13 cellular contexts compared by ENCODE assay signal in the genomic region with DNA sequence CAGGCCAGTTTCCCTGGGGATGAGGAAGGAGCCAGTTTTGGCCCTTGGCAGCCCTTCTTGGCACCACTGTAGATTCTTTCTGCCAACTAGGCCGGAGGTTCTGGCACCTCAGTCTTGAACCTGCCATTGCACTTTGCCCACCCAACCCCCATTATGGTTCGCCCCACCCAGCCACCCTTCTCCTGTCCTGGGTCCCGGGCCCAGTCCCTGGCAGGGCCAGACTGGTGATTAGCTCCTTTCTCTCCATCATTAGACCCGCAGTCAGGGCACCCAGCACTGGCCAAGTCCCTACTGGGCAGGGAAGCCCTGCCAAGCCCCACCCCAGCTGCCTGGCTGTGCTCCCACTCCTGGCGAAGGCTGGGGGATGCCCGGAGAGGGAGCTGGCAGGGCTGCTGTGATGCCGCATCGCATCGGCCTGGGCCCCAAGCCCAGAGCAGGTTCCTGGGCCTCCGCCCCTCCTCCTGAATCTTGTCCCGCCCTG. TPM values are rescaled to one million over a fixed set of nuclear protein-coding genes. Genes with fewer than 3 reads are reported as not detected.
A peak's percentile ranks its signal among the peaks of the same experiment; 100 is the strongest.
DNase-seq lines count a peak whose midpoint lies in the region; ATAC-seq, FAIRE-seq and TF ChIP-seq lines count a peak whose summit lies in the region.
"Had no signal": no experiment of that assay in that cellular context is flagged by ENCODE, and none has a peak within 500 bp of the region (broad histone marks: within the 10 kb centered on the region; RNA-seq: fewer than 3 reads in every experiment).

No MANE protein-coding gene starts in this region.

- in situ Hi-C loops in gastrocnemius medialis (cut with MboI; ENCODE audit: low sequenced_read_pairs in 4 of 4) = no loop called here

- no peak for TF ChIP-seq POLR2A in gastrocnemius medialis (IDR thresholded peaks at IDR 0.05)

- TF ChIP-seq CTCF in kidney (IDR thresholded peaks at IDR 0.05; ENCODE audit: borderline replicate concordance, extremely low read depth, insufficient read depth) (no peak), gastrocnemius medialis (IDR thresholded peaks at IDR 0.05 in 4 of 5, conservative IDR thresholded peaks at IDR 0.05 in 1 of 5) (no peak)

- intact Hi-C loops in kidney (cut with DNase I) = no loop called here
- intact Hi-C loops in gastrocnemius medialis (cut with DNase I; ENCODE audit: low total_unique reads) = no loop called here

- peak; percentile 57 for DNase-seq in NCI-H2029 (lab: John Stamatoyannopoulos, UW)
- peak; percentile 57 for DNase-seq in cerebellar cortex (ENCODE audit: low spot score)
- peak; percentile 68 for DNase-seq in kidney
- DNase-seq in gastrocnemius medialis = peak; percentile 28 to 69
- DNase-seq in SIG-M5 (lab: John Stamatoyannopoulos, UW) = no peak
- no peak for DNase-seq in NCI-H1930 (lab: John Stamatoyannopoulos, UW)
- no peak for DNase-seq in activated CD4-positive, alpha-beta T cell treated with anti-CD3 and anti-CD28 coated beads for 4 hours
- DNase-seq: activated B cell treated with CpG ODN at 0.5 μM for 24 hours had no signal

- no peak overlapping the region for H3K4me3 ChIP-seq in kidney (ENCODE audit: low read length in 2 of 2)
- no peak overlapping the region for H3K4me3 ChIP-seq in gastrocnemius medialis
- H3K4me3 ChIP-seq: BLaER1 treated with 17β-estradiol and CSF1 and Interleukin-3, amounts not matched to agents 10 nM and 100 nM; hepatocyte had no signal

- H3K36me3 ChIP-seq in kidney (ENCODE audit: control insufficient read depth in 1 of 2, insufficient read depth in 2 of 2, low read length in 2 of 2) (no peaks in the 10 kb centered on the region), gastrocnemius medialis (no peaks in the 10 kb centered on the region)
- H3K36me3 ChIP-seq: BLaER1 treated with 17β-estradiol and CSF1 and Interleukin-3, amounts not matched to agents 10 nM and 100 nM had no signal

- H3K27ac ChIP-seq in kidney (ENCODE audit: low read depth in 2 of 2, low read length in 2 of 2) (peak overlapping the region in 1 of 2 donors; percentile 9), gastrocnemius medialis (peak overlapping the region in 3 of 4 donors; percentile 54 to 79 (median 67))
- H3K27ac ChIP-seq: BLaER1 treated with 17β-estradiol and CSF1 and Interleukin-3, amounts not matched to agents 10 nM and 100 nM; hepatocyte had no signal

- H3K4me1 ChIP-seq in kidney (ENCODE audit: control insufficient read depth in 1 of 2, insufficient read depth in 1 of 2, low read depth in 1 of 2, low read length in 2 of 2) = peaks cover 46 to 69% of the 10 kb centered on the region in 2 donors
- H3K4me1 ChIP-seq in gastrocnemius medialis = peaks cover 50 to 66% of the 10 kb centered on the region in 2 donors

- no peaks in the 10 kb centered on the region for H3K27me3 ChIP-seq in gastrocnemius medialis

- H3K9me3 ChIP-seq in kidney (ENCODE audit: control insufficient read depth in 1 of 2, low read length in 2 of 2) = no peaks in the 10 kb centered on the region
- H3K9me3 ChIP-seq in gastrocnemius medialis = no peaks in the 10 kb centered on the region
- H3K9me3 ChIP-seq: BLaER1 treated with 17β-estradiol and CSF1 and Interleukin-3, amounts not matched to agents 10 nM and 100 nM had no signal

- no peak overlapping the region for H3K9ac ChIP-seq in kidney (ENCODE audit: low read length in 2 of 2)
- H3K9ac ChIP-seq: BLaER1 treated with 17β-estradiol and CSF1 and Interleukin-3, amounts not matched to agents 10 nM and 100 nM had no signal

- ATAC-seq in gastrocnemius medialis = peak; percentile 50 to 53
- no peak for ATAC-seq in GM21515 (IDR thresholded peaks at IDR 0.05; ENCODE audit: unreplicated experiment)

- no peak for FAIRE-seq in kidney (lab: Jason Lieb, UNC)
- FAIRE-seq: G401.6, GM18507 had no signal

RNA-seq across cellular contexts. Expression of gene FAM222A, which starts 9.7 kb away (rescaled TPM):
- total RNA-seq in kidney (3.7 TPM), gastrocnemius medialis (10 to 100 TPM in 2 of 4 donors, 1 to 10 TPM in 2; 7.0 to 24.3 (median 13.5) TPM)
- polyA plus RNA-seq in kidney (ENCODE audit: insufficient read depth, low read depth, low replicate concordance) = 12.5 TPM

Comparison
In these comparisons a context has a peak if more than half of its experiments do, and no peak if none do; other contexts are left out.
1. DNase-seq: peak in NCI-H2029 (single experiment), cerebellar cortex (single experiment), kidney (single experiment) and gastrocnemius medialis (2 of 2); none in SIG-M5 (single experiment), NCI-H1930 (0 of 2) and activated CD4-positive, alpha-beta T cell treated with anti-CD3 and anti-CD28 coated beads for 4 hours (0 of 2).